In the genomic region with DNA sequence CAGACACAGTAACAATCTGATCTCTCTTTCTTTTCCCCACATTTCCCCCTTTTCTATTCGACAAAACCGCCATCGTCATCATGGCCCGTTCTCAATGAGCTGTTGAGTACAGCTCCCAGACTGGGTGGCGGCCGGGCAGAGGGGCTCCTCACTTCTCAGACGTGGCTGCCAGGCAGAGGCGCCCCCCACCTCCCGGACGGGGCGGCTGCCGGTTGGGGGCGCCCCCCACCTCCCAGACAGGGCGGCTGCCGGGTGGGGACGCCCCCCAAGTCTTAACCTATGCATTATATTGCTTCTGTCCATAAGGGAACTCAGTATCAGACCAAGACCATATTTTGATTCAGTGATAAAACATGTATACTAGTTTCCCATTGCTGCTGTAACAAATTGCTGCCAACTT, we compare ENCODE assay signal across 2 cellular contexts. TPM values are rescaled to one million over a fixed set of nuclear protein-coding genes. Genes with fewer than 3 reads are reported as not detected.
"Had no signal": no experiment of that assay in that cellular context is flagged by ENCODE, and none has a peak within 500 bp of the region (broad histone marks: within the 10 kb centered on the region; RNA-seq: fewer than 3 reads in every experiment).

No MANE protein-coding gene starts in this region.

RNA-seq across cellular contexts. Expression of a gene that starts 5.8 kb away (rescaled TPM):
- total RNA-seq: G401, GM12878 had no signal
